1 cellular context compared by ENCODE assay signal in genomic region chr15:74422723-74423442, GRCh38.
TF ChIP-seq lines count a peak whose summit lies in the region.

No MANE protein-coding gene starts in this region.

TF ChIP-seq in HepG2, 621 proteins besides CTCF, POLR2A, EP300 and RAD21 (continued from another document and continues in another):
- TF ChIP-seq, protein P1, sequence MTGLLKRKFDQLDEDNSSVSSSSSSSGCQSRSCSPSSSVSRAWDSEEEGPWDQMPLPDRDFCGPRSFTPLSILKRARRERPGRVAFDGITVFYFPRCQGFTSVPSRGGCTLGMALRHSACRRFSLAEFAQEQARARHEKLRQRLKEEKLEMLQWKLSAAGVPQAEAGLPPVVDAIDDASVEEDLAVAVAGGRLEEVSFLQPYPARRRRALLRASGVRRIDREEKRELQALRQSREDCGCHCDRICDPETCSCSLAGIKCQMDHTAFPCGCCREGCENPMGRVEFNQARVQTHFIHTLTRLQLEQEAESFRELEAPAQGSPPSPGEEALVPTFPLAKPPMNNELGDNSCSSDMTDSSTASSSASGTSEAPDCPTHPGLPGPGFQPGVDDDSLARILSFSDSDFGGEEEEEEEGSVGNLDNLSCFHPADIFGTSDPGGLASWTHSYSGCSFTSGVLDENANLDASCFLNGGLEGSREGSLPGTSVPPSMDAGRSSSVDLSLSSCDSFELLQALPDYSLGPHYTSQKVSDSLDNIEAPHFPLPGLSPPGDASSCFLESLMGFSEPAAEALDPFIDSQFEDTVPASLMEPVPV (CRISPR knock-in tag; IDR thresholded peaks at IDR 0.05), result 0 out of 2 replicates have a peak, but pooled peaks have one; percentile 49
- TF ChIP-seq ZNF224 (CRISPR knock-in tag; IDR thresholded peaks at IDR 0.05) (no peak), ZBTB42 (CRISPR knock-in tag; IDR thresholded peaks at IDR 0.05) (peak; percentile 81), SUZ12 (IDR thresholded peaks at IDR 0.05; ENCODE audit: low read depth, low read length) (no peak), ZBTB20 (CRISPR knock-in tag; IDR thresholded peaks at IDR 0.05; ENCODE audit: borderline replicate concordance, low read depth) (no peak), NFE2 (CRISPR knock-in tag; IDR thresholded peaks at IDR 0.05) (no peak), ZNF282 (IDR thresholded peaks at IDR 0.05; ENCODE audit: partially characterized antibody) (no peak), ZFYVE20 (CRISPR knock-in tag; IDR thresholded peaks at IDR 0.05; ENCODE audit: borderline replicate concordance, low read depth) (no peak), ZKSCAN8 (CRISPR knock-in tag; IDR thresholded peaks at IDR 0.05; ENCODE audit: borderline replicate concordance) (no peak), HMGXB3 (CRISPR knock-in tag; IDR thresholded peaks at IDR 0.05; ENCODE audit: borderline replicate concordance) (no peak), SNAPC5 (CRISPR knock-in tag; IDR thresholded peaks at IDR 0.05; ENCODE audit: borderline replicate concordance) (0 out of 2 replicates have a peak, but pooled peaks have one; percentile 29), ZNF124 (CRISPR knock-in tag; IDR thresholded peaks at IDR 0.05) (0 out of 2 replicates have a peak, but pooled peaks have one; percentile 35), REL (CRISPR knock-in tag; conservative IDR thresholded peaks at IDR 0.05) (no peak), ZNF33A (CRISPR knock-in tag; IDR thresholded peaks at IDR 0.05; ENCODE audit: borderline replicate concordance) (no peak), GFI1 (CRISPR knock-in tag; IDR thresholded peaks at IDR 0.05; ENCODE audit: borderline replicate concordance) (no peak), ZSCAN31 (CRISPR knock-in tag; IDR thresholded peaks at IDR 0.05; ENCODE audit: low read depth) (no peak), ARID5B (CRISPR knock-in tag; IDR thresholded peaks at IDR 0.05) (peak; percentile 52), PBX2 (CRISPR knock-in tag; IDR thresholded peaks at IDR 0.05) (no peak), NFE2L2 (IDR thresholded peaks at IDR 0.05; ENCODE audit: low read length) (no peak), MBD4 (IDR thresholded peaks at IDR 0.05; ENCODE audit: borderline replicate concordance, low read length) (no peak), HNRNPL (IDR thresholded peaks at IDR 0.05; ENCODE audit: low read depth, low read length) (peak; percentile 91), ZNF562 (CRISPR knock-in tag; IDR thresholded peaks at IDR 0.05; ENCODE audit: borderline replicate concordance) (no peak), ZNF761 (CRISPR knock-in tag; conservative IDR thresholded peaks at IDR 0.05) (no peak), ZNF292 (CRISPR knock-in tag; IDR thresholded peaks at IDR 0.05; ENCODE audit: borderline replicate concordance, low read depth) (0 out of 2 replicates have a peak, but pooled peaks have one; percentile 17), ATF4 (CRISPR knock-in tag; IDR thresholded peaks at IDR 0.05) (no peak), EHMT2 (IDR thresholded peaks at IDR 0.05; ENCODE audit: borderline replicate concordance, low read depth, low read length) (no peak)
- TF ChIP-seq, protein P2, sequence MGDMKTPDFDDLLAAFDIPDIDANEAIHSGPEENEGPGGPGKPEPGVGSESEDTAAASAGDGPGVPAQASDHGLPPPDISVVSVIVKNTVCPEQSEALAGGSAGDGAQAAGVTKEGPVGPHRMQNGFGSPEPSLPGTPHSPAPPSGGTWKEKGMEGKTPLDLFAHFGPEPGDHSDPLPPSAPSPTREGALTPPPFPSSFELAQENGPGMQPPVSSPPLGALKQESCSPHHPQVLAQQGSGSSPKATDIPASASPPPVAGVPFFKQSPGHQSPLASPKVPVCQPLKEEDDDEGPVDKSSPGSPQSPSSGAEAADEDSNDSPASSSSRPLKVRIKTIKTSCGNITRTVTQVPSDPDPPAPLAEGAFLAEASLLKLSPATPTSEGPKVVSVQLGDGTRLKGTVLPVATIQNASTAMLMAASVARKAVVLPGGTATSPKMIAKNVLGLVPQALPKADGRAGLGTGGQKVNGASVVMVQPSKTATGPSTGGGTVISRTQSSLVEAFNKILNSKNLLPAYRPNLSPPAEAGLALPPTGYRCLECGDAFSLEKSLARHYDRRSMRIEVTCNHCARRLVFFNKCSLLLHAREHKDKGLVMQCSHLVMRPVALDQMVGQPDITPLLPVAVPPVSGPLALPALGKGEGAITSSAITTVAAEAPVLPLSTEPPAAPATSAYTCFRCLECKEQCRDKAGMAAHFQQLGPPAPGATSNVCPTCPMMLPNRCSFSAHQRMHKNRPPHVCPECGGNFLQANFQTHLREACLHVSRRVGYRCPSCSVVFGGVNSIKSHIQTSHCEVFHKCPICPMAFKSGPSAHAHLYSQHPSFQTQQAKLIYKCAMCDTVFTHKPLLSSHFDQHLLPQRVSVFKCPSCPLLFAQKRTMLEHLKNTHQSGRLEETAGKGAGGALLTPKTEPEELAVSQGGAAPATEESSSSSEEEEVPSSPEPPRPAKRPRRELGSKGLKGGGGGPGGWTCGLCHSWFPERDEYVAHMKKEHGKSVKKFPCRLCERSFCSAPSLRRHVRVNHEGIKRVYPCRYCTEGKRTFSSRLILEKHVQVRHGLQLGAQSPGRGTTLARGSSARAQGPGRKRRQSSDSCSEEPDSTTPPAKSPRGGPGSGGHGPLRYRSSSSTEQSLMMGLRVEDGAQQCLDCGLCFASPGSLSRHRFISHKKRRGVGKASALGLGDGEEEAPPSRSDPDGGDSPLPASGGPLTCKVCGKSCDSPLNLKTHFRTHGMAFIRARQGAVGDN (CRISPR knock-in tag; IDR thresholded peaks at IDR 0.05), result peak; percentile 91
- TF ChIP-seq, protein P3, sequence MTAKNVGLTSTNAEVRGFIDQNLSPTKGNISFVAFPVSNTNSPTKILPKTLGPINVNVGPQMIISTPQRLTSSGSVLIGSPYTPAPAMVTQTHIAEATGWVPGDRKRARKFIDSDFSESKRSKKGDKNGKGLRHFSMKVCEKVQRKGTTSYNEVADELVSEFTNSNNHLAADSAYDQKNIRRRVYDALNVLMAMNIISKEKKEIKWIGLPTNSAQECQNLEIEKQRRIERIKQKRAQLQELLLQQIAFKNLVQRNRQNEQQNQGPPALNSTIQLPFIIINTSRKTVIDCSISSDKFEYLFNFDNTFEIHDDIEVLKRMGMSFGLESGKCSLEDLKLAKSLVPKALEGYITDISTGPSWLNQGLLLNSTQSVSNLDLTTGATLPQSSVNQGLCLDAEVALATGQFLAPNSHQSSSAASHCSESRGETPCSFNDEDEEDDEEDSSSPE (CRISPR knock-in tag; IDR thresholded peaks at IDR 0.05), result no peak
- TF ChIP-seq, protein P4, sequence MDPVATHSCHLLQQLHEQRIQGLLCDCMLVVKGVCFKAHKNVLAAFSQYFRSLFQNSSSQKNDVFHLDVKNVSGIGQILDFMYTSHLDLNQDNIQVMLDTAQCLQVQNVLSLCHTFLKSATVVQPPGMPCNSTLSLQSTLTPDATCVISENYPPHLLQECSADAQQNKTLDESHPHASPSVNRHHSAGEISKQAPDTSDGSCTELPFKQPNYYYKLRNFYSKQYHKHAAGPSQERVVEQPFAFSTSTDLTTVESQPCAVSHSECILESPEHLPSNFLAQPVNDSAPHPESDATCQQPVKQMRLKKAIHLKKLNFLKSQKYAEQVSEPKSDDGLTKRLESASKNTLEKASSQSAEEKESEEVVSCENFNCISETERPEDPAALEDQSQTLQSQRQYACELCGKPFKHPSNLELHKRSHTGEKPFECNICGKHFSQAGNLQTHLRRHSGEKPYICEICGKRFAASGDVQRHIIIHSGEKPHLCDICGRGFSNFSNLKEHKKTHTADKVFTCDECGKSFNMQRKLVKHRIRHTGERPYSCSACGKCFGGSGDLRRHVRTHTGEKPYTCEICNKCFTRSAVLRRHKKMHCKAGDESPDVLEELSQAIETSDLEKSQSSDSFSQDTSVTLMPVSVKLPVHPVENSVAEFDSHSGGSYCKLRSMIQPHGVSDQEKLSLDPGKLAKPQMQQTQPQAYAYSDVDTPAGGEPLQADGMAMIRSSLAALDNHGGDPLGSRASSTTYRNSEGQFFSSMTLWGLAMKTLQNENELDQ (CRISPR knock-in tag; IDR thresholded peaks at IDR 0.05; ENCODE audit: borderline replicate concordance), result no peak
- TF ChIP-seq, protein P5, sequence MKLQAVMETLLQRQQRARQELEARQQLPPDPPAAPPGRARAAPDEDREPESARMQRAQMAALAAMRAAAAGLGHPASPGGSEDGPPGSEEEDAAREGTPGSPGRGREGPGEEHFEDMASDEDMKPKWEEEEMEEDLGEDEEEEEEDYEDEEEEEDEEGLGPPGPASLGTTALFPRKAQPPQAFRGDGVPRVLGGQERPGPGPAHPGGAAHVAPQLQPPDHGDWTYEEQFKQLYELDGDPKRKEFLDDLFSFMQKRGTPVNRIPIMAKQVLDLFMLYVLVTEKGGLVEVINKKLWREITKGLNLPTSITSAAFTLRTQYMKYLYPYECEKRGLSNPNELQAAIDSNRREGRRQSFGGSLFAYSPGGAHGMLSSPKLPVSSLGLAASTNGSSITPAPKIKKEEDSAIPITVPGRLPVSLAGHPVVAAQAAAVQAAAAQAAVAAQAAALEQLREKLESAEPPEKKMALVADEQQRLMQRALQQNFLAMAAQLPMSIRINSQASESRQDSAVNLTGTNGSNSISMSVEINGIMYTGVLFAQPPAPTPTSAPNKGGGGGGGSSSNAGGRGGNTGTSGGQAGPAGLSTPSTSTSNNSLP (IDR thresholded peaks at IDR 0.05; ENCODE audit: low read depth, low read length), result no peak
- TF ChIP-seq, protein P6, sequence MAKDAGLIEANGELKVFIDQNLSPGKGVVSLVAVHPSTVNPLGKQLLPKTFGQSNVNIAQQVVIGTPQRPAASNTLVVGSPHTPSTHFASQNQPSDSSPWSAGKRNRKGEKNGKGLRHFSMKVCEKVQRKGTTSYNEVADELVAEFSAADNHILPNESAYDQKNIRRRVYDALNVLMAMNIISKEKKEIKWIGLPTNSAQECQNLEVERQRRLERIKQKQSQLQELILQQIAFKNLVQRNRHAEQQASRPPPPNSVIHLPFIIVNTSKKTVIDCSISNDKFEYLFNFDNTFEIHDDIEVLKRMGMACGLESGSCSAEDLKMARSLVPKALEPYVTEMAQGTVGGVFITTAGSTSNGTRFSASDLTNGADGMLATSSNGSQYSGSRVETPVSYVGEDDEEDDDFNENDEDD (CRISPR knock-in tag; IDR thresholded peaks at IDR 0.05; ENCODE audit: borderline replicate concordance), result 0 out of 2 replicates have a peak, but pooled peaks have one; percentile 19
